In the genomic region with DNA sequence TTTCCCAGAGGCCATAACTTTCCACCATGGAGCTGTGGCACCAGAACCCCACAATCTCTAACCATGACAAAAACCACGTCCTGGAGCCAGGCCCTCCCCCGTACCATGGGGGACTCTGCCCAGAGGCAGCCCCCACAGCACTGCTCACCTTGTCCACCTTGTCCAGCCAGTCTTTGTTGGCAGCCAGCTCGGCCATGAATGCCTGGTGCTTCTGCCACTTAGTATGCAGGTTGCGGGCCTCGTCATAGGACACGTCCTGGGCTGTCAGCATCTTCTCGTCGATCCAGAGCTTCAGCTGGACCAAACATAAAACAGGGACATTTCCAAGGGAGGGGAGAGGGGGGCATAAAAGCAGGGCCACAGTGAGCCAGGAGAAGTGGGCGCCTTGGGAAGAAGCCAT, we compare ENCODE assay signal across 1 cellular context.
A peak's percentile ranks its signal among the peaks of the same experiment; 100 is the strongest.
TF ChIP-seq lines count a peak whose summit lies in the region.

No MANE protein-coding gene starts in this region.

TF ChIP-seq in K562, 482 proteins besides CTCF, POLR2A, EP300 and RAD21:
- TF ChIP-seq, protein P1, sequence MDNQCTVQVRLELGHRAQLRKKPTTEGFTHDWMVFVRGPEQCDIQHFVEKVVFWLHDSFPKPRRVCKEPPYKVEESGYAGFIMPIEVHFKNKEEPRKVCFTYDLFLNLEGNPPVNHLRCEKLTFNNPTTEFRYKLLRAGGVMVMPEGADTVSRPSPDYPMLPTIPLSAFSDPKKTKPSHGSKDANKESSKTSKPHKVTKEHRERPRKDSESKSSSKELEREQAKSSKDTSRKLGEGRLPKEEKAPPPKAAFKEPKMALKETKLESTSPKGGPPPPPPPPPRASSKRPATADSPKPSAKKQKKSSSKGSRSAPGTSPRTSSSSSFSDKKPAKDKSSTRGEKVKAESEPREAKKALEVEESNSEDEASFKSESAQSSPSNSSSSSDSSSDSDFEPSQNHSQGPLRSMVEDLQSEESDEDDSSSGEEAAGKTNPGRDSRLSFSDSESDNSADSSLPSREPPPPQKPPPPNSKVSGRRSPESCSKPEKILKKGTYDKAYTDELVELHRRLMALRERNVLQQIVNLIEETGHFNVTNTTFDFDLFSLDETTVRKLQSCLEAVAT (IDR thresholded peaks at IDR 0.05), result no peak
- no peak for TF ChIP-seq U2AF1 (optimal IDR thresholded peaks at IDR 0.05; ENCODE audit: low read depth, low read length)
- no peak for TF ChIP-seq ZNF644 (tag; IDR thresholded peaks at IDR 0.05; ENCODE audit: low read depth)
- peak; percentile 29 for TF ChIP-seq RBFOX2 (IDR thresholded peaks at IDR 0.05; ENCODE audit: low read depth, low read length)
- TF ChIP-seq PYGO2 (tag; IDR thresholded peaks at IDR 0.05), result no peak
- no peak for TF ChIP-seq BCOR (IDR thresholded peaks at IDR 0.05)
- TF ChIP-seq, protein P2, sequence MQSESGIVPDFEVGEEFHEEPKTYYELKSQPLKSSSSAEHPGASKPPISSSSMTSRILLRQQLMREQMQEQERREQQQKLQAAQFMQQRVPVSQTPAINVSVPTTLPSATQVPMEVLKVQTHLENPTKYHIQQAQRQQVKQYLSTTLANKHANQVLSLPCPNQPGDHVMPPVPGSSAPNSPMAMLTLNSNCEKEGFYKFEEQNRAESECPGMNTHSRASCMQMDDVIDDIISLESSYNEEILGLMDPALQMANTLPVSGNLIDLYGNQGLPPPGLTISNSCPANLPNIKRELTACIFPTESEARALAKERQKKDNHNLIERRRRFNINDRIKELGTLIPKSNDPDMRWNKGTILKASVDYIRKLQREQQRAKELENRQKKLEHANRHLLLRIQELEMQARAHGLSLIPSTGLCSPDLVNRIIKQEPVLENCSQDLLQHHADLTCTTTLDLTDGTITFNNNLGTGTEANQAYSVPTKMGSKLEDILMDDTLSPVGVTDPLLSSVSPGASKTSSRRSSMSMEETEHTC (IDR thresholded peaks at IDR 0.05), result no peak
